8 cellular contexts compared by ENCODE assay signal in the genomic region with DNA sequence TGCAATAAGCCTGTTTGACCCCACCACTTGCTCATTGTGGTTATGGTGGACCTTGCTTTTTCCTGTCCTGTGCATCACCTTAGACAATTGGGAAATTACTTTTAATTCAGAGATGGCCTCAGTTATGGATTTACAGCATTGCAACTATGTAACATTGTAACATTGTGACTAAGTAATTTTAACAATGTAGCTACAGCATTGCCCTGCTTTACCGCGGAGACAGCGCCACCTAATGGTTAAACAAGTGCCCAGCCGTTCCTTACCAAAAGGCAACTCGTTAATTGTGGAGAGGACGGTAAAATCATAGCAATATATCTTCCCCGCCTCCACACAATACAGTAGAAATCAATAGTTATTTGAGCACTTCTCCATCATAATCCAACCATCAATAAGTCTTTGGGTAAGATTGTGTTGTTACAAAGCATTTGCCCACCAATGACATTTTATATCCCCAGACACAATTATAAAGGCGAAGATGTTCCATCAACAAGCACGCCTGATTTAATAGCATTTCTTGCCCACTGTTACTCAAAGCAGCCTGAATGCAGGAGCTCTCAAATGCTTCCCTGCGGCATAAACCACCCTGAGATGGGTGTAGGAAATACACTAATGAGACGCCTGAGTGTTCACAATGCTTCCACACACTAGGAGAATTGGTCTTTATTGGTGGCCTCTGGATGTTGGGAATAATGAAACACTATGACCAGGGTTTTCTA.
A peak's percentile ranks its signal among the peaks of the same experiment; 100 is the strongest.
DNase-seq lines count a peak whose midpoint lies in the region; ATAC-seq and TF ChIP-seq lines count a peak whose summit lies in the region.

No MANE protein-coding gene starts in this region.

- no peaks in the 10 kb centered on the region for H3K79me2 ChIP-seq in DND-41 (ENCODE audit: insufficient read depth, low read length)

- no peak overlapping the region for H3K4me3 Mint-ChIP-seq in type B pancreatic cell

- H3K27ac Mint-ChIP-seq in type B pancreatic cell, result no peak overlapping the region

- H3K27ac ChIP-seq in DND-41 (ENCODE audit: low read length) (no peak overlapping the region), HEK293 (ENCODE audit: extremely low read depth, low read depth, low read length) (no peak overlapping the region), neuronal stem cell (replicated peaks; ENCODE audit: low read length) (no peak overlapping the region)

- ATAC-seq in DND-41 (ENCODE audit: insufficient read depth, low read depth), result peak; percentile 84
- no peak for ATAC-seq in GM18909 (IDR thresholded peaks at IDR 0.05; ENCODE audit: poor library complexity, unreplicated experiment)

- no CpG with 5 or more reads among the region's 11 CpGs for WGBS in neuronal stem cell (ENCODE audit: extremely low coverage in 2 of 2, insufficient read length in 2 of 2, insufficient replicate concordance in 1 of 2), 2 donors

- H4K8ac ChIP-seq in neuronal stem cell (ENCODE audit: low read depth, low read length), result no peak overlapping the region

- no peak overlapping the region for H4K91ac ChIP-seq in neuronal stem cell (ENCODE audit: low read depth, low read length, poor library complexity)

- DNase-seq in DND-41, result peak; percentile 71
- DNase-seq in NCI-H82 treated with DMSO at 0.1 percent for 48 hours (lab: John Stamatoyannopoulos, UW; ENCODE audit: unreplicated experiment), result peak; percentile 18
- peak; percentile 24 for DNase-seq in activated T-cell treated with anti-CD3 and anti-CD28 coated beads for 4 hours
- DNase-seq in fibroblast of mammary gland (ENCODE audit: low read depth), result peak; percentile 64
- DNase-seq in neuronal stem cell (ENCODE audit: low spot score), result peak; percentile 47
- DNase-seq in type B pancreatic cell (ENCODE audit: extremely low spot score, unreplicated experiment), result no peak

- H3K9ac ChIP-seq in DND-41 (ENCODE audit: low read depth, low read length) (no peak overlapping the region), neuronal stem cell (ENCODE audit: low read depth, low read length, poor library complexity) (no peak overlapping the region)

- H3K27me3 ChIP-seq in DND-41 (ENCODE audit: insufficient read depth, low read length, poor library complexity), result no peaks in the 10 kb centered on the region
- no peaks in the 10 kb centered on the region for H3K27me3 ChIP-seq in neuronal stem cell (ENCODE audit: control insufficient read depth in 3 of 3, insufficient read depth in 3 of 3, low read depth in 1 of 3, low read length in 3 of 3)

- H2AFZ ChIP-seq in DND-41 (ENCODE audit: low read depth, low read length), result no peak overlapping the region; the same call in 1 of the 2 replicates
- peak overlapping the region; percentile 8 for H2AFZ ChIP-seq in neuronal stem cell (ENCODE audit: low read length)

- H3K9me3 Mint-ChIP-seq in type B pancreatic cell, result peaks cover 7% of the 10 kb centered on the region

- H3K14ac ChIP-seq in neuronal stem cell (ENCODE audit: low read length), result no peak overlapping the region

- TF ChIP-seq CTCF in DND-41 (IDR thresholded peaks at IDR 0.05; ENCODE audit: borderline replicate concordance, extremely low read depth, low read length, poor library complexity, severe bottlenecking), result peak; percentile 99
- TF ChIP-seq CTCF in HEK293 (tag by site-specific recombination; IDR thresholded peaks at IDR 0.05), result peak; percentile 42; the same call in 1 of the 2 replicates
- peak; percentile 98 for TF ChIP-seq CTCF in fibroblast of mammary gland (conservative IDR thresholded peaks at IDR 0.05; ENCODE audit: control insufficient read depth, insufficient read depth, low read depth, low read length)
- TF ChIP-seq CTCF in type B pancreatic cell (conservative IDR thresholded peaks at IDR 0.05), result peak; percentile 95

- no peak overlapping the region for H3K23ac ChIP-seq in neuronal stem cell (ENCODE audit: low read depth, low read length, poor library complexity)

- no peaks in the 10 kb centered on the region for H3K4me1 ChIP-seq in DND-41 (ENCODE audit: insufficient read depth, low read length)
- no peaks in the 10 kb centered on the region for H3K4me1 ChIP-seq in HEK293 (ENCODE audit: control insufficient read depth, insufficient read depth, low read length)
- H3K4me1 ChIP-seq in neuronal stem cell (ENCODE audit: control insufficient read depth in 2 of 2, insufficient read depth in 1 of 2, low read depth in 1 of 2, low read length in 2 of 2), result no peaks in the 10 kb centered on the region

- no peak overlapping the region for H2BK15ac ChIP-seq in neuronal stem cell (ENCODE audit: low read length)

- H3K9me3 ChIP-seq in DND-41 (ENCODE audit: insufficient read depth, low read length, severe bottlenecking) (no peaks in the 10 kb centered on the region), HEK293 (ENCODE audit: control insufficient read depth, insufficient read depth, low read depth, low read length) (no peaks in the 10 kb centered on the region), neuronal stem cell (replicated peaks in 1 of 2; ENCODE audit: control insufficient read depth in 2 of 2, insufficient read depth in 1 of 2, low read depth in 1 of 2, low read length in 2 of 2) (no peaks in the 10 kb centered on the region)

- no peaks in the 10 kb centered on the region for H3K4me1 Mint-ChIP-seq in type B pancreatic cell (ENCODE audit: unreplicated experiment)

- peaks cover 8% of the 10 kb centered on the region for H3K36me3 Mint-ChIP-seq in type B pancreatic cell

- POLR2A ChIA-PET in HEK293 (lab: Yijun Ruan, JAX), result interaction anchor here (1.0 kb wide), 2 partner anchors 96 to 107 kb away, joined by 3 to 7 read pairs; a partner anchor contains a TSS

- H3K36me3 ChIP-seq in DND-41 (ENCODE audit: insufficient read depth, low read length), result no peaks in the 10 kb centered on the region
- no peaks in the 10 kb centered on the region; a peak in 1 of 3 replicates for H3K36me3 ChIP-seq in HEK293 (ENCODE audit: control insufficient read depth in 2 of 2, insufficient read depth in 1 of 2, low read length in 2 of 2)
- peaks cover 0 to 2% of the 10 kb centered on the region in 2 donors for H3K36me3 ChIP-seq in neuronal stem cell (replicated peaks in 1 of 2; ENCODE audit: control insufficient read depth in 2 of 2, insufficient read depth in 2 of 2, low read length in 2 of 2)

- H3K4ac ChIP-seq in neuronal stem cell (ENCODE audit: low read length), result no peak overlapping the region

- H2BK12ac ChIP-seq in neuronal stem cell (ENCODE audit: low read length), result no peak overlapping the region

- no peak overlapping the region for H2BK120ac ChIP-seq in neuronal stem cell (ENCODE audit: low read depth, low read length)

- H2BK5ac ChIP-seq in neuronal stem cell (ENCODE audit: low read length), result no peak overlapping the region

- CTCF ChIA-PET in HEK293 (lab: Yijun Ruan, JAX), result interaction anchor here (0.6 to 9.2 kb wide), 43 partner anchors 8 to 1740 kb away, joined by 3 to 272 read pairs (median 4); a partner anchor contains a TSS

- H2AK5ac ChIP-seq in neuronal stem cell (ENCODE audit: low read depth, low read length), result no peak overlapping the region

- H3K4me2 ChIP-seq in DND-41 (ENCODE audit: insufficient read depth, low read length) (no peak overlapping the region), neuronal stem cell (ENCODE audit: insufficient read depth, low read length, poor library complexity, severe bottlenecking) (no peak overlapping the region)

- H3K27me3 Mint-ChIP-seq in type B pancreatic cell, result no peaks in the 10 kb centered on the region

- H3K4me3 ChIP-seq in DND-41 (ENCODE audit: low read depth in 1 of 2, low read length in 2 of 2) (no peak overlapping the region), HEK293 (ENCODE audit: low read depth, low read length) (no peak overlapping the region), fibroblast of mammary gland (ENCODE audit: control insufficient read depth, low read depth, low read length) (no peak overlapping the region), neuronal stem cell (ENCODE audit: low read length in 2 of 2) (no peak overlapping the region)

- no peaks in the 10 kb centered on the region for H4K20me1 ChIP-seq in DND-41 (ENCODE audit: insufficient read depth, low read length)

- no peak overlapping the region for H3K18ac ChIP-seq in neuronal stem cell (ENCODE audit: low read length)

- no peaks in the 10 kb centered on the region for H3K79me1 ChIP-seq in neuronal stem cell (ENCODE audit: low read depth, low read length)

TF ChIP-seq in HEK293, 187 proteins besides CTCF, POLR2A, EP300 and RAD21 (continues in another document):
- TF ChIP-seq ZNF768 (tag by site-specific recombination; IDR thresholded peaks at IDR 0.05) (no peak), ZNF311 (tag by site-specific recombination; IDR thresholded peaks at IDR 0.05; ENCODE audit: borderline replicate concordance) (no peak), MEIS1 (CRISPR knock-in tag; IDR thresholded peaks at IDR 0.05; ENCODE audit: borderline replicate concordance) (no peak)
- TF ChIP-seq, protein P1, sequence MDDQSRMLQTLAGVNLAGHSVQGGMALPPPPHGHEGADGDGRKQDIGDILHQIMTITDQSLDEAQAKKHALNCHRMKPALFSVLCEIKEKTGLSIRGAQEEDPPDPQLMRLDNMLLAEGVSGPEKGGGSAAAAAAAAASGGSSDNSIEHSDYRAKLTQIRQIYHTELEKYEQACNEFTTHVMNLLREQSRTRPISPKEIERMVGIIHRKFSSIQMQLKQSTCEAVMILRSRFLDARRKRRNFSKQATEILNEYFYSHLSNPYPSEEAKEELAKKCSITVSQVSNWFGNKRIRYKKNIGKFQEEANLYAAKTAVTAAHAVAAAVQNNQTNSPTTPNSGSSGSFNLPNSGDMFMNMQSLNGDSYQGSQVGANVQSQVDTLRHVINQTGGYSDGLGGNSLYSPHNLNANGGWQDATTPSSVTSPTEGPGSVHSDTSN (CRISPR knock-in tag; IDR thresholded peaks at IDR 0.05), result no peak
- TF ChIP-seq, protein P2, sequence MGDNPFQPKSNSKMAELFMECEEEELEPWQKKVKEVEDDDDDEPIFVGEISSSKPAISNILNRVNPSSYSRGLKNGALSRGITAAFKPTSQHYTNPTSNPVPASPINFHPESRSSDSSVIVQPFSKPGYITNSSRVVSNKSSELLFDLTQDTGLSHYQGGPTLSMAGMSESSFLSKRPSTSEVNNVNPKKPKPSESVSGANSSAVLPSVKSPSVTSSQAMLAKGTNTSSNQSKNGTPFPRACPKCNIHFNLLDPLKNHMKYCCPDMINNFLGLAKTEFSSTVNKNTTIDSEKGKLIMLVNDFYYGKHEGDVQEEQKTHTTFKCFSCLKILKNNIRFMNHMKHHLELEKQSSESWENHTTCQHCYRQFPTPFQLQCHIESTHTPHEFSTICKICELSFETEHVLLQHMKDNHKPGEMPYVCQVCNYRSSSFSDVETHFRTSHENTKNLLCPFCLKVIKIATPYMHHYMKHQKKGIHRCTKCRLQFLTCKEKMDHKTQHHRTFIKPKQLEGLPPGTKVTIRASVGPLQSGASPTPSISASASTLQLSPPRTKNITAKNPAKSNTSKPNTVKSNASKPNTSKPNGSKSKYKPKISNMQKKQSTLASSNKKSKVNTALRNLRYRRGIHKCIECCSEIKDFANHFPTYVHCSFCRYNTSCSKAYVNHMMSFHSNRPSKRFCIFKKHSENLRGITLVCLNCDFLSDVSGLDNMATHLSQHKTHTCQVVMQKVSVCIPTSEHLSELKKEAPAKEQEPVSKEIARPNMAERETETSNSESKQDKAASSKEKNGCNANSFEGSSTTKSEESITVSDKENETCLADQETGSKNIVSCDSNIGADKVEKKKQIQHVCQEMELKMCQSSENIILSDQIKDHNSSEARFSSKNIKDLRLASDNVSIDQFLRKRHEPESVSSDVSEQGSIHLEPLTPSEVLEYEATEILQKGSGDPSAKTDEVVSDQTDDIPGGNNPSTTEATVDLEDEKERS (tag by site-specific recombination; IDR thresholded peaks at IDR 0.05), result no peak

Comparison
In these comparisons a context has a peak if more than half of its experiments do, and no peak if none do; other contexts are left out.
1. CTCF ChIP-seq: peak in every context shown above with its lines; median percentile 99 in DND-41; 98 in fibroblast of mammary gland; 95 in type B pancreatic cell; 42 in HEK293.